Comparison of ENCODE assay signal across 8 cellular contexts in genomic region chr1:25544819-25545218, GRCh38. TPM values are rescaled to one million over a fixed set of nuclear protein-coding genes. Genes with fewer than 3 reads are reported as not detected.
DNase-seq lines count a peak whose midpoint lies in the region; ATAC-seq, FAIRE-seq and TF ChIP-seq lines count a peak whose summit lies in the region.

No MANE protein-coding gene starts in this region.

- H3K4me1 ChIP-seq in GM23338 (ENCODE audit: insufficient read depth) (peaks cover 9% of the 10 kb centered on the region; the same call in 1 of the 2 replicates), parathyroid adenoma (peaks cover 3% of the 10 kb centered on the region)

- H3K9ac ChIP-seq in parathyroid adenoma: no peak overlapping the region

- ATAC-seq in GM23338 (peak; percentile 13), HG02571 (IDR thresholded peaks at IDR 0.05; ENCODE audit: unreplicated experiment) (no peak), GM21526 (IDR thresholded peaks at IDR 0.05; ENCODE audit: low FRiP score, unreplicated experiment) (no peak), HG03354 (IDR thresholded peaks at IDR 0.05; ENCODE audit: poor library complexity, severe bottlenecking, unreplicated experiment) (no peak)

- 0 out of 2 replicates have a peak, but pooled peaks cover 5% of the 10 kb centered on the region for H3F3A ChIP-seq in GM23338 (replicated peaks; ENCODE audit: low read depth)

- H2AFZ ChIP-seq in GM23338: no peak overlapping the region
- peak overlapping the region; percentile 79 for H2AFZ ChIP-seq in parathyroid adenoma

- no peaks in the 10 kb centered on the region for H3K36me3 Mint-ChIP-seq in GM23338 (ENCODE audit: low read depth)

- H3K9me3 ChIP-seq in parathyroid adenoma (ENCODE audit: control insufficient read depth, low read length): no peaks in the 10 kb centered on the region

- H3K36me3 ChIP-seq in GM23338 (ENCODE audit: insufficient read depth) (no peaks in the 10 kb centered on the region), parathyroid adenoma (ENCODE audit: control insufficient read depth, insufficient read depth, low read length) (no peaks in the 10 kb centered on the region)

- H3K4me2 ChIP-seq in GM23338: peak overlapping the region; percentile 92
- peak overlapping the region; percentile 98 for H3K4me2 ChIP-seq in parathyroid adenoma (ENCODE audit: low read length)

- no peak for DNase-seq in GM23338 (ENCODE audit: low spot score)
- DNase-seq in frontal cortex (ENCODE audit: low spot score in 2 of 2): peak; percentile 50 to 69
- DNase-seq in GDM1 (lab: John Stamatoyannopoulos, UW): no peak

- peaks cover 8% of the 10 kb centered on the region for H3K27me3 Mint-ChIP-seq in GM23338 (ENCODE audit: insufficient read depth, low read depth, poor library complexity)

- H3K27ac ChIP-seq in GM23338 (ENCODE audit: low read depth): no peak overlapping the region
- H3K27ac ChIP-seq in parathyroid adenoma: no peak overlapping the region

- peaks cover 9% of the 10 kb centered on the region for H3K4me1 Mint-ChIP-seq in GM23338

- 0 out of 2 replicates have a peak, but pooled peaks cover 7% of the 10 kb centered on the region for H3K27me3 ChIP-seq in GM23338 (ENCODE audit: insufficient read depth)
- no peaks in the 10 kb centered on the region for H3K27me3 ChIP-seq in parathyroid adenoma (ENCODE audit: control insufficient read depth, insufficient read depth, low read length)

- peak overlapping the region; percentile 71 for H3K4me3 Mint-ChIP-seq in GM23338

- H3K27ac Mint-ChIP-seq in GM23338: no peak overlapping the region

- FAIRE-seq in frontal cortex (lab: Jason Lieb, UNC): no peak

- no peaks in the 10 kb centered on the region; the same call in 2 of the 3 replicates for H3K9me3 Mint-ChIP-seq in GM23338

- TF ChIP-seq CTCF in GM23338 (conservative IDR thresholded peaks at IDR 0.05; ENCODE audit: low read depth in 2 of 2) (no peak), WI38 (IDR thresholded peaks at IDR 0.05; ENCODE audit: low read depth, low read length) (no peak), parathyroid adenoma (IDR thresholded peaks at IDR 0.05) (no peak)

- no peaks in the 10 kb centered on the region for H3K9me2 ChIP-seq in GM23338 (ENCODE audit: insufficient read depth)

- H3K79me2 ChIP-seq in GM23338 (replicated peaks; ENCODE audit: insufficient read depth) (0 out of 2 replicates have a peak, but pooled peaks cover 4% of the 10 kb centered on the region), parathyroid adenoma (peaks cover 2% of the 10 kb centered on the region)

- H3K4me3 ChIP-seq in GM23338: peak overlapping the region; percentile 80
- H3K4me3 ChIP-seq in WI38 (ENCODE audit: low read depth, low read length): peak overlapping the region; percentile 83
- H3K4me3 ChIP-seq in parathyroid adenoma (ENCODE audit: low read depth, low read length): peak overlapping the region; percentile 78

- peaks cover 12% of the 10 kb centered on the region; the same call in 1 of the 2 replicates for H4K20me1 ChIP-seq in GM23338 (replicated peaks; ENCODE audit: insufficient read depth)

TF ChIP-seq in GM23338, 12 proteins besides CTCF, POLR2A, EP300 and RAD21 (continues in another document):
- no peak for TF ChIP-seq ZNF114 (CRISPR knock-in tag; IDR thresholded peaks at IDR 0.05)
- TF ChIP-seq, protein P1, sequence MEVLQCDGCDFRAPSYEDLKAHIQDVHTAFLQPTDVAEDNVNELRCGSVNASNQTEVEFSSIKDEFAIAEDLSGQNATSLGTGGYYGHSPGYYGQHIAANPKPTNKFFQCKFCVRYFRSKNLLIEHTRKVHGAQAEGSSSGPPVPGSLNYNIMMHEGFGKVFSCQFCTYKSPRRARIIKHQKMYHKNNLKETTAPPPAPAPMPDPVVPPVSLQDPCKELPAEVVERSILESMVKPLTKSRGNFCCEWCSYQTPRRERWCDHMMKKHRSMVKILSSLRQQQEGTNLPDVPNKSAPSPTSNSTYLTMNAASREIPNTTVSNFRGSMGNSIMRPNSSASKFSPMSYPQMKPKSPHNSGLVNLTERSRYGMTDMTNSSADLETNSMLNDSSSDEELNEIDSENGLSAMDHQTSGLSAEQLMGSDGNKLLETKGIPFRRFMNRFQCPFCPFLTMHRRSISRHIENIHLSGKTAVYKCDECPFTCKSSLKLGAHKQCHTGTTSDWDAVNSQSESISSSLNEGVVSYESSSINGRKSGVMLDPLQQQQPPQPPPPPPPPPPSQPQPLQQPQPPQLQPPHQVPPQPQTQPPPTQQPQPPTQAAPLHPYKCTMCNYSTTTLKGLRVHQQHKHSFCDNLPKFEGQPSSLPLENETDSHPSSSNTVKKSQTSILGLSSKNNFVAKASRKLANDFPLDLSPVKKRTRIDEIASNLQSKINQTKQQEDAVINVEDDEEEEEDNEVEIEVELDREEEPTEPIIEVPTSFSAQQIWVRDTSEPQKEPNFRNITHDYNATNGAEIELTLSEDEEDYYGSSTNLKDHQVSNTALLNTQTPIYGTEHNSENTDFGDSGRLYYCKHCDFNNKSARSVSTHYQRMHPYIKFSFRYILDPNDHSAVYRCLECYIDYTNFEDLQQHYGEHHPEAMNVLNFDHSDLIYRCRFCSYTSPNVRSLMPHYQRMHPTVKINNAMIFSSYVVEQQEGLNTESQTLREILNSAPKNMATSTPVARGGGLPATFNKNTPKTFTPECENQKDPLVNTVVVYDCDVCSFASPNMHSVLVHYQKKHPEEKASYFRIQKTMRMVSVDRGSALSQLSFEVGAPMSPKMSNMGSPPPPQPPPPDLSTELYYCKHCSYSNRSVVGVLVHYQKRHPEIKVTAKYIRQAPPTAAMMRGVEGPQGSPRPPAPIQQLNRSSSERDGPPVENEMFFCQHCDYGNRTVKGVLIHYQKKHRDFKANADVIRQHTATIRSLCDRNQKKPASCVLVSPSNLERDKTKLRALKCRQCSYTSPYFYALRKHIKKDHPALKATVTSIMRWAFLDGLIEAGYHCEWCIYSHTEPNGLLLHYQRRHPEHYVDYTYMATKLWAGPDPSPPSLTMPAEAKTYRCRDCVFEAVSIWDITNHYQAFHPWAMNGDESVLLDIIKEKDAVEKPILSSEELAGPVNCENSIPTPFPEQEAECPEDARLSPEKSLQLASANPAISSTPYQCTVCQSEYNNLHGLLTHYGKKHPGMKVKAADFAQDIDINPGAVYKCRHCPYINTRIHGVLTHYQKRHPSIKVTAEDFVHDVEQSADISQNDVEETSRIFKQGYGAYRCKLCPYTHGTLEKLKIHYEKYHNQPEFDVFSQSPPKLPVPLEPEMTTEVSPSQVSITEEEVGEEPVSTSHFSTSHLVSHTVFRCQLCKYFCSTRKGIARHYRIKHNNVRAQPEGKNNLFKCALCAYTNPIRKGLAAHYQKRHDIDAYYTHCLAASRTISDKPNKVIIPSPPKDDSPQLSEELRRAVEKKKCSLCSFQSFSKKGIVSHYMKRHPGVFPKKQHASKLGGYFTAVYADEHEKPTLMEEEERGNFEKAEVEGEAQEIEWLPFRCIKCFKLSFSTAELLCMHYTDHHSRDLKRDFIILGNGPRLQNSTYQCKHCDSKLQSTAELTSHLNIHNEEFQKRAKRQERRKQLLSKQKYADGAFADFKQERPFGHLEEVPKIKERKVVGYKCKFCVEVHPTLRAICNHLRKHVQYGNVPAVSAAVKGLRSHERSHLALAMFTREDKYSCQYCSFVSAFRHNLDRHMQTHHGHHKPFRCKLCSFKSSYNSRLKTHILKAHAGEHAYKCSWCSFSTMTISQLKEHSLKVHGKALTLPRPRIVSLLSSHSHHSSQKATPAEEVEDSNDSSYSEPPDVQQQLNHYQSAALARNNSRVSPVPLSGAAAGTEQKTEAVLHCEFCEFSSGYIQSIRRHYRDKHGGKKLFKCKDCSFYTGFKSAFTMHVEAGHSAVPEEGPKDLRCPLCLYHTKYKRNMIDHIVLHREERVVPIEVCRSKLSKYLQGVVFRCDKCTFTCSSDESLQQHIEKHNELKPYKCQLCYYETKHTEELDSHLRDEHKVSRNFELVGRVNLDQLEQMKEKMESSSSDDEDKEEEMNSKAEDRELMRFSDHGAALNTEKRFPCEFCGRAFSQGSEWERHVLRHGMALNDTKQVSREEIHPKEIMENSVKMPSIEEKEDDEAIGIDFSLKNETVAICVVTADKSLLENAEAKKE (CRISPR knock-in tag; IDR thresholded peaks at IDR 0.05): no peak
- TF ChIP-seq POLR2AphosphoS5 (IDR thresholded peaks at IDR 0.05; ENCODE audit: low read depth): no peak
- TF ChIP-seq, protein P2, sequence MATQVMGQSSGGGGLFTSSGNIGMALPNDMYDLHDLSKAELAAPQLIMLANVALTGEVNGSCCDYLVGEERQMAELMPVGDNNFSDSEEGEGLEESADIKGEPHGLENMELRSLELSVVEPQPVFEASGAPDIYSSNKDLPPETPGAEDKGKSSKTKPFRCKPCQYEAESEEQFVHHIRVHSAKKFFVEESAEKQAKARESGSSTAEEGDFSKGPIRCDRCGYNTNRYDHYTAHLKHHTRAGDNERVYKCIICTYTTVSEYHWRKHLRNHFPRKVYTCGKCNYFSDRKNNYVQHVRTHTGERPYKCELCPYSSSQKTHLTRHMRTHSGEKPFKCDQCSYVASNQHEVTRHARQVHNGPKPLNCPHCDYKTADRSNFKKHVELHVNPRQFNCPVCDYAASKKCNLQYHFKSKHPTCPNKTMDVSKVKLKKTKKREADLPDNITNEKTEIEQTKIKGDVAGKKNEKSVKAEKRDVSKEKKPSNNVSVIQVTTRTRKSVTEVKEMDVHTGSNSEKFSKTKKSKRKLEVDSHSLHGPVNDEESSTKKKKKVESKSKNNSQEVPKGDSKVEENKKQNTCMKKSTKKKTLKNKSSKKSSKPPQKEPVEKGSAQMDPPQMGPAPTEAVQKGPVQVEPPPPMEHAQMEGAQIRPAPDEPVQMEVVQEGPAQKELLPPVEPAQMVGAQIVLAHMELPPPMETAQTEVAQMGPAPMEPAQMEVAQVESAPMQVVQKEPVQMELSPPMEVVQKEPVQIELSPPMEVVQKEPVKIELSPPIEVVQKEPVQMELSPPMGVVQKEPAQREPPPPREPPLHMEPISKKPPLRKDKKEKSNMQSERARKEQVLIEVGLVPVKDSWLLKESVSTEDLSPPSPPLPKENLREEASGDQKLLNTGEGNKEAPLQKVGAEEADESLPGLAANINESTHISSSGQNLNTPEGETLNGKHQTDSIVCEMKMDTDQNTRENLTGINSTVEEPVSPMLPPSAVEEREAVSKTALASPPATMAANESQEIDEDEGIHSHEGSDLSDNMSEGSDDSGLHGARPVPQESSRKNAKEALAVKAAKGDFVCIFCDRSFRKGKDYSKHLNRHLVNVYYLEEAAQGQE (IDR thresholded peaks at IDR 0.05; ENCODE audit: unreplicated experiment): no peak
- no peak for TF ChIP-seq NANOG (IDR thresholded peaks at IDR 0.05; ENCODE audit: borderline replicate concordance)

RNA-seq across cellular contexts. Expression of gene LDLRAP1, which starts 1.4 kb away (rescaled TPM):
- 17.1 and 22.7 TPM in 2 replicates for total RNA-seq in GM23338 (2014; rRNA removed; shearing (Covaris generic))
- 6.5 and 9.6 TPM in 2 replicates for polyA plus RNA-seq in GM23338 (2016; fragmentation: Nextera tagmentation; extraction: Ambion mirVana)
- 1.6 TPM for total RNA-seq in frontal cortex

Comparison
In these comparisons a context has a peak if more than half of its experiments do, and no peak if none do; other contexts are left out.
1. DNase-seq: peak in frontal cortex (2 of 2); none in GM23338 (single experiment) and GDM1 (single experiment).
2. Peak in every context shown above with its lines, with median percentiles within 50 percentile points of each other: H3K4me3 ChIP-seq.